17 cellular contexts compared by ENCODE assay signal in the genomic region with DNA sequence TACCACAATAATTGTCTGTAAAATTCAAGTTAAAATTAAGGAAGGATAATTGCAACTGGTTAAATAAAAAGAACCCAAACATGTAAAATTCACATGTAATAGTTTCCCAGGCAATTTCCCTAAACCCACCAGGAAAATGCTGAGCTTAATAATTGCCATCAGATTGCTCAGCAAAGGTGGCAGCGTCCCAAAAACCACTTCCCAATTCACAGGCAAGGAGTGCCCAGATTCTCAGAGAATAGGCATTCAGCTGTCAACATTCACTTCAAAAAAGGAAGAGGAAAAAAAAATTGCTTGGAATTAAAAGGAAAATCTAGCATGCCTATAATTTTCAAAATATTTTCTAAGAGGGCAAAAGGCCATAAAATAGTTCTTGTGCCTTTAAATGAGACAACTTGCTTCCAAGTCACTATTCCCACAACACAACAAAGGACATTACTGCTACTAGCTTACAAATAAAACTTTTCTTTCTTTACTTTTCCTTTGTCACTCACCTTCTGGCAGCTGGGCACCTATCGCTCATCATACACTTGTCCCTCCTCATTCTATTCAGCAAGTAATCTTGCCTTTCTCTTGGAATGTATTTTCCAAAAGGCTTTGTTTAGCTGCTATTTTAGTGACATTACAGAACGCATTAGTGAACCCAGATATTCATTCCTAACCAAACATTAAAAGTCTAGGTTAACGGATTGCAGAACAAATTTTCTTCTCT. TPM values are rescaled to one million over a fixed set of nuclear protein-coding genes. Genes with fewer than 3 reads are reported as not detected.
DNase-seq lines count a peak whose midpoint lies in the region; ATAC-seq, FAIRE-seq and TF ChIP-seq lines count a peak whose summit lies in the region.
"Had no signal": no experiment of that assay in that cellular context is flagged by ENCODE, and none has a peak within 500 bp of the region (broad histone marks: within the 10 kb centered on the region; RNA-seq: fewer than 3 reads in every experiment).

No MANE protein-coding gene starts in this region.

- no peak for TF ChIP-seq POLR2A in prostate gland (IDR thresholded peaks at IDR 0.05)

- ATAC-seq in omental fat pad (ENCODE audit: low FRiP score): no peak
- ATAC-seq: GM12878 had no signal

- H3K79me2 ChIP-seq in fibroblast of lung (ENCODE audit: control insufficient read depth, insufficient read depth, low read length): no peaks in the 10 kb centered on the region

- H3K4me2 ChIP-seq in fibroblast of lung (ENCODE audit: extremely low read depth, insufficient read depth, low read length): no peak overlapping the region

- no peaks in the 10 kb centered on the region for H3K9me3 ChIP-seq in fibroblast of lung (ENCODE audit: control insufficient read depth, insufficient read depth, low read depth, low read length)
- H3K9me3 ChIP-seq in prostate gland: no peaks in the 10 kb centered on the region
- H3K9me3 ChIP-seq: upper lobe of left lung had no signal

- H4K20me1 ChIP-seq in fibroblast of lung (ENCODE audit: control insufficient read depth, extremely low read depth, insufficient read depth, low read length): no peaks in the 10 kb centered on the region

- FAIRE-seq in RCC 7860 (lab: Jason Lieb, UNC): peak; percentile 88
- FAIRE-seq: endometrium, GM12878 had no signal

- TF ChIP-seq CTCF in fibroblast of lung (conservative IDR thresholded peaks at IDR 0.05 in 1 of 2, IDR thresholded peaks at IDR 0.05 in 1 of 2; ENCODE audit: low read depth in 1 of 2, low read length in 2 of 2) (no peak), omental fat pad (IDR thresholded peaks at IDR 0.05) (no peak), prostate gland (IDR thresholded peaks at IDR 0.05) (no peak)

- H3K27me3 ChIP-seq in fibroblast of lung (ENCODE audit: control insufficient read depth, insufficient read depth, low read length) (no peaks in the 10 kb centered on the region), prostate gland (replicated peaks; ENCODE audit: insufficient read depth) (no peaks in the 10 kb centered on the region)
- H3K27me3 ChIP-seq: upper lobe of left lung had no signal

- peaks cover 4% of the 10 kb centered on the region for H3K36me3 ChIP-seq in fibroblast of lung (ENCODE audit: control insufficient read depth, insufficient read depth, low read length)
- no peaks in the 10 kb centered on the region for H3K36me3 ChIP-seq in prostate gland

- DNase-seq in Ammon's horn (ENCODE audit: low spot score) (peak; percentile 58), RCC 7860 (ENCODE audit: low spot score) (no peak), fibroblast of lung (ENCODE audit: low read depth in 2 of 2) (peak; percentile 65 to 85), omental fat pad (ENCODE audit: low spot score) (peak; percentile 38), NCI-H1092 treated with DMSO at 0.1 percent for 48 hours (lab: John Stamatoyannopoulos, UW) (no peak), prostate gland (ENCODE audit: low spot score) (no peak), DMS53 treated with DMSO at 0.1 percent for 48 hours (lab: John Stamatoyannopoulos, UW; ENCODE audit: unreplicated experiment) (no peak)
- no peak for DNase-seq in stimulated activated CD4-positive, alpha-beta T cell treated with anti-CD3 and anti-CD28 coated beads, Interleukin-2, amount 100 ng/mL, for 48 hours
- DNase-seq: activated CD4-positive, alpha-beta memory T cell treated with anti-CD3 and anti-CD28 coated beads for 36 hours; activated naive CD4-positive, alpha-beta T cell treated with anti-CD3 and anti-CD28 coated beads, Interleukin-2, amount 10 ng/mL, durations not matched to agents 7 days and 5 days; islet precursor cell; NCI-H345 had no signal

- intact Hi-C loops in prostate gland (cut with DNase I): no loop called here

- H3K4me1 ChIP-seq in fibroblast of lung (ENCODE audit: control insufficient read depth, extremely low read depth, insufficient read depth, low read length) (no peaks in the 10 kb centered on the region), prostate gland (replicated peaks) (no peaks in the 10 kb centered on the region)

- 59% methylated on average over 4 of the region's 4 CpGs for WGBS in prostate gland

- H3K9ac ChIP-seq in fibroblast of lung (ENCODE audit: insufficient read depth, low read length): no peak overlapping the region
- H3K9ac ChIP-seq: parathyroid adenoma had no signal

- H3K27ac ChIP-seq in fibroblast of lung (ENCODE audit: insufficient read depth, low read length) (no peak overlapping the region), prostate gland (no peak overlapping the region)
- H3K27ac ChIP-seq: parathyroid adenoma, SK-N-MC, upper lobe of left lung had no signal

- H3K4me3 ChIP-seq in fibroblast of lung (replicated peaks in 1 of 4; ENCODE audit: control extremely low read depth in 1 of 4, insufficient read depth in 1 of 4, low read depth in 3 of 4, low read length in 4 of 4): no peak overlapping the region
- H3K4me3 ChIP-seq in prostate gland: no peak overlapping the region
- H3K4me3 ChIP-seq: GM12878, SK-N-MC, upper lobe of left lung had no signal

- H2AFZ ChIP-seq in fibroblast of lung (ENCODE audit: low read length): no peak overlapping the region
- H2AFZ ChIP-seq: parathyroid adenoma had no signal

RNA-seq across cellular contexts. Expression of a gene that starts 15.2 kb away (rescaled TPM):
- total RNA-seq in fibroblast of lung: 11.6 and 18.7 TPM in 2 replicates
- 9.6 and 10.1 TPM in 2 replicates for polyA plus RNA-seq in fibroblast of lung
- polyA plus RNA-seq in fibroblast of lung (2012): 9.8 and 10.1 TPM in 2 replicates
- polyA minus RNA-seq in fibroblast of lung (ENCODE audit: low replicate concordance): 0.12 and 6.6 TPM in 2 replicates
- 10 to 100 TPM; 10.3 to 36.4 (median 14.1) TPM for total RNA-seq in omental fat pad
- 10 to 100 TPM; 16.5 to 25.9 TPM for total RNA-seq in prostate gland

RNA-seq across cellular contexts. Expression of a gene that starts 55.6 kb away (rescaled TPM):
- total RNA-seq in fibroblast of lung (12.3 and 19.0 TPM in 2 replicates), omental fat pad (10 to 100 TPM in 2 of 4 donors, 1 to 10 TPM in 2; 8.8 to 24.3 (median 14.0) TPM), prostate gland (10 to 100 TPM in 1 of 2 donors, 1 to 10 TPM in 1; 7.2 to 25.4 TPM)
- 9.4 and 14.1 TPM in 2 replicates for polyA plus RNA-seq in fibroblast of lung
- 7.1 and 8.0 TPM in 2 replicates for polyA plus RNA-seq in fibroblast of lung (2012)
- 28.3 and 55.3 TPM in 2 replicates for polyA minus RNA-seq in fibroblast of lung (ENCODE audit: low replicate concordance)

Comparison
In these comparisons a context has a peak if more than half of its experiments do, and no peak if none do; other contexts are left out.
1. DNase-seq: peak in Ammon's horn (single experiment), fibroblast of lung (2 of 2) and omental fat pad (single experiment); none in RCC 7860 (single experiment), NCI-H1092 treated with DMSO at 0.1 percent for 48 hours (single experiment), prostate gland (single experiment), DMS53 treated with DMSO at 0.1 percent for 48 hours (single experiment) and stimulated activated CD4-positive, alpha-beta T cell treated with anti-CD3 and anti-CD28 coated beads, Interleukin-2, amount 100 ng/mL, for 48 hours (0 of 2).